In genomic region chr19:14437578-14438140, GRCh38 we compare ENCODE assay signal across 20 cellular contexts. TPM values are rescaled to one million over a fixed set of nuclear protein-coding genes. Genes with fewer than 3 reads are reported as not detected.
DNase-seq lines count a peak whose midpoint lies in the region; ATAC-seq and TF ChIP-seq lines count a peak whose summit lies in the region.
"Had no signal": no experiment of that assay in that cellular context is flagged by ENCODE, and none has a peak within 500 bp of the region (broad histone marks: within the 10 kb centered on the region; RNA-seq: fewer than 3 reads in every experiment).

No MANE protein-coding gene starts in this region.

- H3K4me1 ChIP-seq in osteoblast (ENCODE audit: insufficient read depth, low read length), result peaks cover 14% of the 10 kb centered on the region

- DNase-seq in activated CD8-positive, alpha-beta memory T cell treated with anti-CD3 and anti-CD28 coated beads, Interleukin-2, amount 10 ng/mL, durations not matched to agents 7 days and 5 days, result no peak
- DNase-seq in activated CD8-positive, alpha-beta memory T cell treated with anti-CD3 and anti-CD28 coated beads for 24 hours, result no peak
- DNase-seq in HL-60 (ENCODE audit: low read depth in 1 of 2, low spot score in 1 of 2) (no peak), osteoblast (ENCODE audit: insufficient read length, low spot score, missing footprints) (no peak), NCI-H2227 treated with DMSO at 0.1 percent for 48 hours (lab: John Stamatoyannopoulos, UW) (no peak)
- no peak for DNase-seq in activated naive CD8-positive, alpha-beta T cell treated with anti-CD3 and anti-CD28 coated beads for 36 hours
- DNase-seq: adrenal gland; caudate nucleus; DND-41; effector CD8-positive, alpha-beta T cell; heart left ventricle; NCI-H1436; stimulated activated naive CD8-positive, alpha-beta T cell treated with anti-CD3 and anti-CD28 coated beads, Interleukin-15, Interleukin-2, amounts not matched to agents 100 U/mL and 50 U/mL, for 24 hours had no signal

- H3K4me1 Mint-ChIP-seq in activated CD8-positive, alpha-beta memory T cell treated with anti-CD3 and anti-CD28 coated beads, Interleukin-2, amount 10 ng/mL, durations not matched to agents 7 days and 5 days, result peaks cover 53% of the 10 kb centered on the region
- peaks cover 50% of the 10 kb centered on the region for H3K4me1 Mint-ChIP-seq in activated naive CD8-positive, alpha-beta T cell treated with anti-CD3 and anti-CD28 coated beads for 36 hours

- peaks cover 19% of the 10 kb centered on the region for H4K20me1 ChIP-seq in osteoblast (ENCODE audit: insufficient read depth, low read length)

- H3K27ac ChIP-seq in HL-60 (replicated peaks), result peak overlapping the region; percentile 11; the same call in 1 of the 2 replicates
- H3K27ac ChIP-seq in osteoblast (ENCODE audit: low read depth, low read length), result peak overlapping the region; percentile 33
- H3K27ac ChIP-seq: adrenal gland had no signal

- TF ChIP-seq CTCF in HL-60 (IDR thresholded peaks at IDR 0.05; ENCODE audit: insufficient read depth, low read length) (no peak), osteoblast (IDR thresholded peaks at IDR 0.05; ENCODE audit: extremely low read depth, low read depth, low read length) (no peak)

- H2AFZ ChIP-seq in osteoblast (ENCODE audit: low read length), result no peak overlapping the region

- H3K36me3 ChIP-seq in osteoblast (ENCODE audit: insufficient read depth, low read length), result peaks cover 5% of the 10 kb centered on the region

- no peaks in the 10 kb centered on the region for H3K9me3 Mint-ChIP-seq in activated CD8-positive, alpha-beta memory T cell treated with anti-CD3 and anti-CD28 coated beads, Interleukin-2, amount 10 ng/mL, durations not matched to agents 7 days and 5 days (ENCODE audit: low read depth)
- H3K9me3 Mint-ChIP-seq in activated naive CD8-positive, alpha-beta T cell treated with anti-CD3 and anti-CD28 coated beads for 36 hours, result no peaks in the 10 kb centered on the region
- H3K9me3 Mint-ChIP-seq: CD14-positive monocyte, nephron had no signal

- H3K9me3 ChIP-seq in osteoblast (ENCODE audit: low read depth, low read length), result no peaks in the 10 kb centered on the region
- H3K9me3 ChIP-seq: adrenal gland, heart left ventricle had no signal

- no peaks in the 10 kb centered on the region for H3K27me3 ChIP-seq in HL-60 (ENCODE audit: insufficient read depth, poor library complexity, severe bottlenecking)
- H3K27me3 ChIP-seq in osteoblast (ENCODE audit: insufficient read depth, low read length), result no peaks in the 10 kb centered on the region
- H3K27me3 ChIP-seq: adrenal gland, heart left ventricle had no signal

- CTCF ChIA-PET in activated CD8-positive, alpha-beta memory T cell treated with anti-CD3 and anti-CD28 coated beads, Interleukin-2, amount 10 ng/mL, durations not matched to agents 7 days and 5 days (lab: Charles Lee), result interaction anchor here (0.6 to 1.5 kb wide), 5 partner anchors 31 to 1703 kb away, joined by 3 to 7 read pairs (median 3); partner anchors contain the start of gene ASF1B

- H3K4me3 ChIP-seq in HL-60 (replicated peaks; ENCODE audit: insufficient read depth, low read length) (no peak overlapping the region), osteoblast (ENCODE audit: insufficient read depth, low read length) (no peak overlapping the region)
- H3K4me3 ChIP-seq: adrenal gland, heart left ventricle had no signal

- peaks cover 71% of the 10 kb centered on the region for H3K79me2 ChIP-seq in osteoblast (ENCODE audit: insufficient read depth, low read length)

- H3K4me3 Mint-ChIP-seq in activated CD8-positive, alpha-beta memory T cell treated with anti-CD3 and anti-CD28 coated beads, Interleukin-2, amount 10 ng/mL, durations not matched to agents 7 days and 5 days, result no peak overlapping the region
- H3K4me3 Mint-ChIP-seq in activated naive CD8-positive, alpha-beta T cell treated with anti-CD3 and anti-CD28 coated beads for 36 hours, result no peak overlapping the region
- H3K4me3 Mint-ChIP-seq: CD14-positive monocyte had no signal

- ATAC-seq in activated CD8-positive, alpha-beta memory T cell treated with anti-CD3 and anti-CD28 coated beads, Interleukin-2, amount 10 ng/mL, durations not matched to agents 7 days and 5 days, result no peak
- ATAC-seq in GM21717 (IDR thresholded peaks at IDR 0.05; ENCODE audit: unreplicated experiment), result no peak
- no peak for ATAC-seq in HG02678 (IDR thresholded peaks at IDR 0.05; ENCODE audit: unreplicated experiment)
- ATAC-seq: heart left ventricle; Right ventricle myocardium inferior; stimulated activated naive CD8-positive, alpha-beta T cell treated with anti-CD3 and anti-CD28 coated beads, Interleukin-15, Interleukin-2, amounts not matched to agents 100 U/mL and 50 U/mL, for 24 hours had no signal

- H3K27me3 Mint-ChIP-seq in activated CD8-positive, alpha-beta memory T cell treated with anti-CD3 and anti-CD28 coated beads, Interleukin-2, amount 10 ng/mL, durations not matched to agents 7 days and 5 days, result no peaks in the 10 kb centered on the region
- H3K27me3 Mint-ChIP-seq in activated naive CD8-positive, alpha-beta T cell treated with anti-CD3 and anti-CD28 coated beads for 36 hours, result no peaks in the 10 kb centered on the region

- H3K4me2 ChIP-seq in osteoblast (ENCODE audit: insufficient read depth, low read length), result no peak overlapping the region

- peaks cover 17% of the 10 kb centered on the region for H3K36me3 Mint-ChIP-seq in activated CD8-positive, alpha-beta memory T cell treated with anti-CD3 and anti-CD28 coated beads, Interleukin-2, amount 10 ng/mL, durations not matched to agents 7 days and 5 days
- peaks cover 23% of the 10 kb centered on the region for H3K36me3 Mint-ChIP-seq in activated naive CD8-positive, alpha-beta T cell treated with anti-CD3 and anti-CD28 coated beads for 36 hours

- H3K27ac Mint-ChIP-seq in activated CD8-positive, alpha-beta memory T cell treated with anti-CD3 and anti-CD28 coated beads, Interleukin-2, amount 10 ng/mL, durations not matched to agents 7 days and 5 days, result peak overlapping the region; percentile 29
- peak overlapping the region; percentile 42 for H3K27ac Mint-ChIP-seq in activated naive CD8-positive, alpha-beta T cell treated with anti-CD3 and anti-CD28 coated beads for 36 hours

RNA-seq across cellular contexts. Expression of gene PKN1, which starts 4.6 kb away (rescaled TPM):
- total RNA-seq in activated CD8-positive, alpha-beta memory T cell treated with anti-CD3 and anti-CD28 coated beads, Interleukin-2, amount 10 ng/mL, durations not matched to agents 7 days and 5 days, result 100 to 1,000 TPM; 224 to 236 TPM
- 100 to 1,000 TPM; 168 to 169 TPM for total RNA-seq in activated naive CD8-positive, alpha-beta T cell treated with anti-CD3 and anti-CD28 coated beads for 36 hours
- 138 and 167 TPM in 2 replicates for total RNA-seq in osteoblast

RNA-seq across cellular contexts. Expression of gene DDX39A, which starts 18.5 kb away (rescaled TPM):
- 100 to 1,000 TPM; 273 to 311 TPM for total RNA-seq in activated CD8-positive, alpha-beta memory T cell treated with anti-CD3 and anti-CD28 coated beads, Interleukin-2, amount 10 ng/mL, durations not matched to agents 7 days and 5 days
- total RNA-seq in activated naive CD8-positive, alpha-beta T cell treated with anti-CD3 and anti-CD28 coated beads for 36 hours, result 100 to 1,000 TPM; 300 to 306 TPM
- total RNA-seq in osteoblast, result 42.1 and 49.2 TPM in 2 replicates

RNA-seq across cellular contexts. Expression of gene PTGER1, which starts 37.5 kb away (rescaled TPM):
- total RNA-seq in activated CD8-positive, alpha-beta memory T cell treated with anti-CD3 and anti-CD28 coated beads, Interleukin-2, amount 10 ng/mL, durations not matched to agents 7 days and 5 days, result under 1 TPM in 1 of 2 experiments, not detected in 1; 0.40 TPM
- under 1 TPM; 0.25 to 0.40 TPM for total RNA-seq in activated naive CD8-positive, alpha-beta T cell treated with anti-CD3 and anti-CD28 coated beads for 36 hours
- 0.72 and 0.88 TPM in 2 replicates for total RNA-seq in osteoblast
- total RNA-seq: A673, LHCN-M2, Right ventricle myocardium inferior had no signal

RNA-seq across cellular contexts. Expression of gene ADGRE5, which starts 56.4 kb away (rescaled TPM):
- 100 to 1,000 TPM; 276 to 311 TPM for total RNA-seq in activated CD8-positive, alpha-beta memory T cell treated with anti-CD3 and anti-CD28 coated beads, Interleukin-2, amount 10 ng/mL, durations not matched to agents 7 days and 5 days
- total RNA-seq in activated naive CD8-positive, alpha-beta T cell treated with anti-CD3 and anti-CD28 coated beads for 36 hours, result 100 to 1,000 TPM; 219 to 223 TPM
- 16.8 and 25.3 TPM in 2 replicates for total RNA-seq in osteoblast

RNA-seq across cellular contexts. Expression of gene GIPC1, which starts 58.3 kb away (rescaled TPM):
- total RNA-seq in activated CD8-positive, alpha-beta memory T cell treated with anti-CD3 and anti-CD28 coated beads, Interleukin-2, amount 10 ng/mL, durations not matched to agents 7 days and 5 days, result 10 to 100 TPM; 26.2 to 30.8 TPM
- total RNA-seq in activated naive CD8-positive, alpha-beta T cell treated with anti-CD3 and anti-CD28 coated beads for 36 hours, result 10 to 100 TPM; 22.5 to 24.8 TPM
- 114 and 115 TPM in 2 replicates for total RNA-seq in osteoblast
